Comparison of ENCODE assay signal across 9 cellular contexts in genomic region chr7:28685291-28685659, GRCh38.
A peak's percentile ranks its signal among the peaks of the same experiment; 100 is the strongest.
DNase-seq lines count a peak whose midpoint lies in the region; ATAC-seq, FAIRE-seq and TF ChIP-seq lines count a peak whose summit lies in the region.
"Had no signal": no experiment of that assay in that cellular context is flagged by ENCODE, and none has a peak within 500 bp of the region (broad histone marks: within the 10 kb centered on the region; RNA-seq: fewer than 3 reads in every experiment).

No MANE protein-coding gene starts in this region.

- H3K4me1 ChIP-seq in right lobe of liver (peaks cover 0 to 7% (median 0%) of the 10 kb centered on the region in 4 donors), HepG2 (ENCODE audit: insufficient read depth, low read length) (peaks cover 8% of the 10 kb centered on the region; the same call in 1 of the 2 replicates), adipocyte (ENCODE audit: control insufficient read depth, insufficient read depth, low read length) (peaks cover 37% of the 10 kb centered on the region), lung (ENCODE audit: control insufficient read depth in 2 of 2, insufficient read depth in 2 of 2, low read length in 2 of 2) (peaks cover 3 to 8% of the 10 kb centered on the region in 2 donors), aorta (ENCODE audit: control insufficient read depth in 1 of 2, insufficient read depth in 2 of 2, low read length in 2 of 2) (no peaks in the 10 kb centered on the region)

- TF ChIP-seq EP300 in HepG2 (IDR thresholded peaks at IDR 0.05; ENCODE audit: low read depth in 2 of 2, low read length in 2 of 2) (no peak), HepG2 (CRISPR knock-in tag; IDR thresholded peaks at IDR 0.05; ENCODE audit: borderline replicate concordance) (no peak)

- FAIRE-seq in HepG2 (lab: Jason Lieb, UNC), result no peak
- FAIRE-seq: colon had no signal

- in situ Hi-C loops in HepG2 (cut with HindIII; ENCODE audit: extremely low pct_ligation_motif_present, low pct_unique_long_range_greater_than_20kb), result no loop called here

- ATAC-seq in right lobe of liver (peak in 3 of 4 donors; percentile 2 to 20 (median 4)), HepG2 (no peak), lung (ENCODE audit: insufficient read depth, low FRiP score) (no peak), aorta (ENCODE audit: low FRiP score) (peak; percentile 9), esophagus mucosa (no peak)

- CTCF ChIA-PET in HepG2 (lab: Yijun Ruan, JAX; ENCODE audit: low intra/inter-chr PET ratio, low total read pairs), result no interaction called here

- no peaks in the 10 kb centered on the region for H3K9me3 ChIP-seq in right lobe of liver
- H3K9me3 ChIP-seq in HepG2 (ENCODE audit: low read length), result no peaks in the 10 kb centered on the region
- no peaks in the 10 kb centered on the region for H3K9me3 ChIP-seq in adipocyte (ENCODE audit: control insufficient read depth, low read length)
- H3K9me3 ChIP-seq in lung (ENCODE audit: control insufficient read depth in 2 of 2, insufficient read depth in 1 of 2, low read length in 1 of 2), result no peaks in the 10 kb centered on the region
- H3K9me3 ChIP-seq in aorta (ENCODE audit: control insufficient read depth, low read length), result no peaks in the 10 kb centered on the region

- H3K4me3 ChIP-seq in right lobe of liver, result no peak overlapping the region
- no peak overlapping the region for H3K4me3 ChIP-seq in HepG2 (replicated peaks in 1 of 3; ENCODE audit: insufficient read depth in 1 of 3, low read depth in 2 of 3, low read length in 3 of 3)
- peak overlapping the region; percentile 83 for H3K4me3 ChIP-seq in adipocyte (ENCODE audit: low read length)
- H3K4me3 ChIP-seq in lung, result no peak overlapping the region
- no peak overlapping the region for H3K4me3 ChIP-seq in aorta (ENCODE audit: low read length in 2 of 2)

- POLR2A ChIA-PET in HepG2 (lab: Yijun Ruan, JAX), result no interaction called here

- no peak overlapping the region for H2AFZ ChIP-seq in HepG2 (ENCODE audit: low read length)

- WGBS in right lobe of liver (ENCODE audit: insufficient coverage, low coverage, low lambda C conversion rate, missing lambda C conversion rate), result 0% methylated on average over 1 of the region's 7 CpGs
- WGBS in HepG2 (ENCODE audit: low lambda C conversion rate), result 56% methylated on average over 7 of the region's 7 CpGs
- 24 to 40% methylated on average over 7 of the region's 7 CpGs for WGBS in lung, 2 donors
- WGBS in aorta, 2 donors, result 3 to 8% methylated on average over 7 of the region's 7 CpGs

- H3K27ac ChIP-seq in right lobe of liver, result peak overlapping the region in 2 of 3 donors; percentile 43 to 51
- H3K27ac ChIP-seq in HepG2 (ENCODE audit: extremely low read length, insufficient read depth, low read length), result no peak overlapping the region
- H3K27ac ChIP-seq in lung (ENCODE audit: low read depth in 1 of 2, low read length in 1 of 2), result peak overlapping the region; percentile 41 to 77
- peak overlapping the region in 1 of 2 donors; percentile 83 for H3K27ac ChIP-seq in aorta (ENCODE audit: low read depth in 1 of 2, low read length in 2 of 2)

- H3K79me2 ChIP-seq in HepG2 (ENCODE audit: insufficient read depth, low read length), result no peaks in the 10 kb centered on the region

- no peak for TF ChIP-seq RAD21 in HepG2 (CRISPR knock-in tag; IDR thresholded peaks at IDR 0.05)

- peaks cover 0 to 6% of the 10 kb centered on the region in 2 donors for H3K27me3 ChIP-seq in right lobe of liver
- peaks cover 0 to 11% of the 10 kb centered on the region in 2 experiments; a peak in 1 of 5 replicates for H3K27me3 ChIP-seq in HepG2 (ENCODE audit: control insufficient read depth in 1 of 2, insufficient read depth in 2 of 2, low read length in 2 of 2)
- H3K27me3 ChIP-seq in adipocyte (replicated peaks; ENCODE audit: control insufficient read depth, insufficient read depth, low read length), result no peaks in the 10 kb centered on the region
- H3K27me3 ChIP-seq in lung (ENCODE audit: control insufficient read depth, insufficient read depth), result no peaks in the 10 kb centered on the region
- H3K27me3 ChIP-seq in aorta (ENCODE audit: control insufficient read depth in 1 of 2, insufficient read depth in 2 of 2, low read length in 1 of 2), result no peaks in the 10 kb centered on the region

- intact Hi-C loops in right lobe of liver (cut with DNase I), result no loop called here
- intact Hi-C loops in HepG2 (cut with micrococcal nuclease; ENCODE audit: unreplicated experiment), result no loop called here
- intact Hi-C loops in aorta (cut with DNase I), result loop anchor here (5.0 to 10.0 kb wide), 4 partner anchors 58 to 278 kb away; partner anchors contain the start of gene CREB5 (in 1 of the 2)

- H3K36me3 ChIP-seq in right lobe of liver (no peaks in the 10 kb centered on the region), HepG2 (replicated peaks in 1 of 2; ENCODE audit: control insufficient read depth in 1 of 2, insufficient read depth in 2 of 2, low read length in 2 of 2) (no peaks in the 10 kb centered on the region), adipocyte (ENCODE audit: control insufficient read depth, insufficient read depth, low read length, severe bottlenecking) (no peaks in the 10 kb centered on the region), lung (ENCODE audit: control insufficient read depth in 2 of 2, insufficient read depth in 2 of 2, low read length in 2 of 2) (no peaks in the 10 kb centered on the region), aorta (ENCODE audit: control insufficient read depth in 1 of 2, insufficient read depth in 2 of 2, low read length in 1 of 2) (no peaks in the 10 kb centered on the region)

- no peaks in the 10 kb centered on the region for H4K20me1 ChIP-seq in HepG2 (ENCODE audit: insufficient read depth, low read length)

- no peak overlapping the region for H3K4me2 ChIP-seq in HepG2 (ENCODE audit: low read depth, low read length)

- no TSS peak for BruUV-seq in HepG2 (replicated peaks; lab: Mats Ljungman, UMichigan)

- DNase-seq in right lobe of liver, result peak in 2 of 3 donors; percentile 31 to 56
- DNase-seq in HepG2 (ENCODE audit: low spot score), result no peak
- no peak for DNase-seq in adipocyte (ENCODE audit: low read depth)
- DNase-seq in lung (ENCODE audit: low spot score), result no peak
- DNase-seq in aorta, result peak in 1 of 2 donors; percentile 75
- DNase-seq in stimulated activated CD4-positive, alpha-beta T cell treated with anti-CD3 and anti-CD28 coated beads, Interleukin-1b, Interleukin-23, amount 100 ng/mL, for 48 hours, result no peak
- DNase-seq in NCI-H1092 (lab: John Stamatoyannopoulos, UW), result no peak

- no peak overlapping the region for H3K9ac ChIP-seq in HepG2 (ENCODE audit: insufficient read depth, low read depth, low read length)
- H3K9ac ChIP-seq in adipocyte (ENCODE audit: low read length), result no peak overlapping the region

- TF ChIP-seq POLR2A in right lobe of liver (IDR thresholded peaks at IDR 0.05), result no peak
- no peak for TF ChIP-seq POLR2A in HepG2 (IDR thresholded peaks at IDR 0.05; ENCODE audit: insufficient read depth in 1 of 2, low read depth in 2 of 2, low read length in 2 of 2)

- TF ChIP-seq CTCF in right lobe of liver (IDR thresholded peaks at IDR 0.05) (no peak), HepG2 (CRISPR knock-in tag; IDR thresholded peaks at IDR 0.05) (no peak), lung (IDR thresholded peaks at IDR 0.05; ENCODE audit: control extremely low read depth, extremely low read depth) (no peak)

TF ChIP-seq in HepG2, 621 proteins besides CTCF, POLR2A, EP300 and RAD21:
- TF ChIP-seq, protein P1, sequence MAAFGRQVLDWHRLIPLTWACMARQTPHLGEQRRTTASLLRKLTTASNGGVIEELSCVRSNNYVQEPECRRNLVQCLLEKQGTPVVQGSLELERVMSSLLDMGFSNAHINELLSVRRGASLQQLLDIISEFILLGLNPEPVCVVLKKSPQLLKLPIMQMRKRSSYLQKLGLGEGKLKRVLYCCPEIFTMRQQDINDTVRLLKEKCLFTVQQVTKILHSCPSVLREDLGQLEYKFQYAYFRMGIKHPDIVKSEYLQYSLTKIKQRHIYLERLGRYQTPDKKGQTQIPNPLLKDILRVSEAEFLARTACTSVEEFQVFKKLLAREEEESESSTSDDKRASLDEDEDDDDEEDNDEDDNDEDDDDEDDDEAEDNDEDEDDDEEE (CRISPR knock-in tag; IDR thresholded peaks at IDR 0.05), result no peak
- TF ChIP-seq HDAC2 (CRISPR knock-in tag; IDR thresholded peaks at IDR 0.05) (no peak), ATF7 (IDR thresholded peaks at IDR 0.05) (no peak), ATF7 (CRISPR knock-in tag; IDR thresholded peaks at IDR 0.05) (no peak), CHCHD3 (CRISPR knock-in tag; IDR thresholded peaks at IDR 0.05) (no peak), NFRKB (IDR thresholded peaks at IDR 0.05) (no peak), TFE3 (CRISPR knock-in tag; IDR thresholded peaks at IDR 0.05) (no peak), ARHGAP35 (CRISPR knock-in tag; IDR thresholded peaks at IDR 0.05; ENCODE audit: borderline replicate concordance) (no peak)
- TF ChIP-seq, protein P2, sequence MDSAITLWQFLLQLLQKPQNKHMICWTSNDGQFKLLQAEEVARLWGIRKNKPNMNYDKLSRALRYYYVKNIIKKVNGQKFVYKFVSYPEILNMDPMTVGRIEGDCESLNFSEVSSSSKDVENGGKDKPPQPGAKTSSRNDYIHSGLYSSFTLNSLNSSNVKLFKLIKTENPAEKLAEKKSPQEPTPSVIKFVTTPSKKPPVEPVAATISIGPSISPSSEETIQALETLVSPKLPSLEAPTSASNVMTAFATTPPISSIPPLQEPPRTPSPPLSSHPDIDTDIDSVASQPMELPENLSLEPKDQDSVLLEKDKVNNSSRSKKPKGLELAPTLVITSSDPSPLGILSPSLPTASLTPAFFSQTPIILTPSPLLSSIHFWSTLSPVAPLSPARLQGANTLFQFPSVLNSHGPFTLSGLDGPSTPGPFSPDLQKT (CRISPR knock-in tag; IDR thresholded peaks at IDR 0.05; ENCODE audit: borderline replicate concordance), result no peak
- TF ChIP-seq, protein P3, sequence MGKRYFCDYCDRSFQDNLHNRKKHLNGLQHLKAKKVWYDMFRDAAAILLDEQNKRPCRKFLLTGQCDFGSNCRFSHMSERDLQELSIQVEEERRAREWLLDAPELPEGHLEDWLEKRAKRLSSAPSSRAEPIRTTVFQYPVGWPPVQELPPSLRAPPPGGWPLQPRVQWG (CRISPR knock-in tag; IDR thresholded peaks at IDR 0.05; ENCODE audit: borderline replicate concordance, low read depth), result no peak

Comparison
In these comparisons a context has a peak if more than half of its experiments do, and no peak if none do; other contexts are left out.
1. ATAC-seq: peak in right lobe of liver (3 of 4) and aorta (single experiment); none in HepG2 (single experiment), lung (single experiment) and esophagus mucosa (single experiment).
2. DNase-seq: peak in right lobe of liver (2 of 3); none in HepG2 (single experiment), adipocyte (single experiment), lung (single experiment), stimulated activated CD4-positive, alpha-beta T cell treated with anti-CD3 and anti-CD28 coated beads, Interleukin-1b, Interleukin-23, amount 100 ng/mL, for 48 hours (single experiment) and NCI-H1092 (single experiment).
3. intact Hi-C loops: an anchor here in aorta (5.0 to 10.0 kb wide); none called in right lobe of liver and HepG2.